18 cellular contexts compared by ENCODE assay signal in the genomic region with DNA sequence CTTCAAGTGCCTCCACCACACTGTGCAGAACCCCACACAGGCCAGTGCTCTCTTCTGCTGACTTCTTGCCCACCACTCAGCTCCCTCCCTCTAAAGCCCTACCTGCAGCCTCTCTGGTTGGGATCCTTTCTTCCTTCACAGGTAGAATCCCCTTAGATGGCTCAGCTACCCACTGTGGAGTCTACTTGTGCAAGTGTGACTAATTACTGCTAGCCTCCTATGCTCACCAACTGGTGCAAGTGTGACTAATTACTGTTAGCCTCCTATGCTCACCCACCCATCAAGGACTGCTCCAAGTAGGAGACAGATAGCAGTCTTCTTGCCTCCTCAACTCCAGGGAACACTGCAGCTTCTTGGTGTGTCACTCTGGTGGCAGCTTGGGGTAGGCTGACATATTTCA. TPM values are rescaled to one million over a fixed set of nuclear protein-coding genes. Genes with fewer than 3 reads are reported as not detected.
"Had no signal": no experiment of that assay in that cellular context is flagged by ENCODE, and none has a peak within 500 bp of the region (broad histone marks: within the 10 kb centered on the region; RNA-seq: fewer than 3 reads in every experiment).

No MANE protein-coding gene starts in this region.

- H3K9ac ChIP-seq: parathyroid adenoma had no signal

- H3K4me3 ChIP-seq: transverse colon, vagina had no signal

- FAIRE-seq: astrocyte, islet of Langerhans had no signal

- ATAC-seq: left lobe of liver, T-cell had no signal

- H2AFZ ChIP-seq: parathyroid adenoma had no signal

- DNase-seq: activated CD4-positive, alpha-beta memory T cell treated with anti-CD3 and anti-CD28 coated beads for 36 hours; activated CD8-positive, alpha-beta memory T cell treated with anti-CD3 and anti-CD28 coated beads, Interleukin-2, amount 50 U/mL, for 4 hours; activated naive CD4-positive, alpha-beta T cell; naive B cell; retina; stimulated activated CD4-positive, alpha-beta T cell treated with anti-CD3 and anti-CD28 coated beads, Interleukin-15, amount 100 ng/mL, for 24 hours; stimulated activated CD4-positive, alpha-beta T cell treated with anti-CD3 and anti-CD28 coated beads, Interleukin-4, amount 100 ng/mL, for 1 hour; stimulated activated naive CD4-positive, alpha-beta T cell; T-cell; T1000; transverse colon had no signal

- H3K27ac ChIP-seq: neutrophil, parathyroid adenoma, transverse colon, vagina, VCaP had no signal

- H3K79me2 ChIP-seq: parathyroid adenoma had no signal

- H3K4me1 ChIP-seq: parathyroid adenoma, transverse colon, vagina had no signal

- H3K9me3 ChIP-seq: neutrophil, transverse colon, vagina had no signal

- H3K27me3 ChIP-seq: neutrophil, transverse colon, vagina had no signal

- H3K36me3 ChIP-seq: neutrophil, transverse colon, vagina had no signal

RNA-seq across cellular contexts. Expression of a gene that starts 43.6 kb away (rescaled TPM):
- total RNA-seq: vagina had no signal
